In genomic region chr9:136996361-136997281, GRCh38 we compare ENCODE assay signal across 8 cellular contexts. TPM values are rescaled to one million over a fixed set of nuclear protein-coding genes. Genes with fewer than 3 reads are reported as not detected.
DNase-seq lines count a peak whose midpoint lies in the region; ATAC-seq and TF ChIP-seq lines count a peak whose summit lies in the region.

A gene with protein sequence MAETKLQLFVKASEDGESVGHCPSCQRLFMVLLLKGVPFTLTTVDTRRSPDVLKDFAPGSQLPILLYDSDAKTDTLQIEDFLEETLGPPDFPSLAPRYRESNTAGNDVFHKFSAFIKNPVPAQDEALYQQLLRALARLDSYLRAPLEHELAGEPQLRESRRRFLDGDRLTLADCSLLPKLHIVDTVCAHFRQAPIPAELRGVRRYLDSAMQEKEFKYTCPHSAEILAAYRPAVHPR (minus strand): TSS chr9:136996568. CDS start chr9:136996543, 25 bp downstream.

- peak within 1 kb of the TSS; percentile 91 to 95 for H3K27ac Mint-ChIP-seq in T-cell
- H3K27ac Mint-ChIP-seq in central memory CD8-positive, alpha-beta T cell (ENCODE audit: low read depth) = peak within 1 kb of the TSS; percentile 95

- POLR2A ChIA-PET in T-cell (lab: Charles Lee) = interaction anchor here (0.5 to 0.6 kb wide), 2 partner anchors 118 to 475 kb away, joined by 3 to 12 read pairs; no protein-coding TSS in a partner anchor

- peaks cover 26 to 50% (median 48%) of the 10 kb centered on the region in 3 donors for H3K4me1 Mint-ChIP-seq in T-cell
- H3K4me1 Mint-ChIP-seq in central memory CD8-positive, alpha-beta T cell = peaks cover 44% of the 10 kb centered on the region

- TF ChIP-seq CTCF in omental fat pad (IDR thresholded peaks at IDR 0.05) = no peak

- peak; percentile 58 for DNase-seq in DMS53 (lab: John Stamatoyannopoulos, UW)
- no peak for DNase-seq in DMS53 treated with DMSO at 0.1 percent for 48 hours (lab: John Stamatoyannopoulos, UW; ENCODE audit: unreplicated experiment)
- DNase-seq in T-cell = peak in 30 of 34 experiments; percentile 25 to 70 (median 46)
- DNase-seq in central memory CD8-positive, alpha-beta T cell (ENCODE audit: low spot score in 2 of 2) = peak; percentile 41 to 69
- DNase-seq in omental fat pad (ENCODE audit: low spot score) = no peak
- DNase-seq in C1 segment of cervical spinal cord (lab: John Stamatoyannopoulos, UW) = no peak
- no peak for DNase-seq in NOMO-1 treated with DMSO at 0.1 percent for 48 hours (lab: John Stamatoyannopoulos, UW; ENCODE audit: unreplicated experiment)
- no peak for DNase-seq in cerebellar cortex (ENCODE audit: low spot score)

- ATAC-seq in T-cell (replicated peaks in 1 of 4) (peak; percentile 26 to 37 (median 29)), omental fat pad (ENCODE audit: low FRiP score) (peak; percentile 19)
- ATAC-seq in central memory CD8-positive, alpha-beta T cell (replicated peaks; ENCODE audit: extremely low read depth, poor library complexity, severe bottlenecking) = peak; percentile 34

- CTCF ChIA-PET in T-cell (lab: Charles Lee) = interaction anchor here in 1 of 2 donors (0.5 to 1.6 kb wide), 4 partner anchors 19 to 154 kb away, joined by 3 to 6 read pairs (median 4); partner anchors contain the start of gene AJM1

- no peaks in the 10 kb centered on the region for H3K9me3 Mint-ChIP-seq in T-cell
- H3K9me3 Mint-ChIP-seq in central memory CD8-positive, alpha-beta T cell = no peaks in the 10 kb centered on the region

- peaks cover 3% of the 10 kb centered on the region for H3K36me3 Mint-ChIP-seq in T-cell
- H3K36me3 Mint-ChIP-seq in central memory CD8-positive, alpha-beta T cell (ENCODE audit: insufficient read depth) = peaks cover 33% of the 10 kb centered on the region

- H3K4me3 Mint-ChIP-seq in T-cell = peak within 1 kb of the TSS; percentile 67 to 76 (median 67)
- peak within 1 kb of the TSS; percentile 83 for H3K4me3 Mint-ChIP-seq in central memory CD8-positive, alpha-beta T cell

- peaks cover 0 to 4% of the 10 kb centered on the region in 2 donors for H3K27me3 Mint-ChIP-seq in T-cell
- H3K27me3 Mint-ChIP-seq in central memory CD8-positive, alpha-beta T cell = no peaks in the 10 kb centered on the region

RNA-seq across cellular contexts. Expression of the gene that starts here (rescaled TPM):
- total RNA-seq in T-cell = 10 to 100 TPM in 2 of 5 donors, 1 to 10 TPM in 3; 5.4 to 24.7 (median 8.0) TPM
- 1 to 10 TPM in 3 of 4 donors, under 1 TPM in 1; 0.95 to 9.7 (median 4.7) TPM for total RNA-seq in omental fat pad

Comparison
In these comparisons a context has a peak if more than half of its experiments do, and no peak if none do; other contexts are left out.
1. DNase-seq: peak in DMS53 (single experiment), T-cell (30 of 34) and central memory CD8-positive, alpha-beta T cell (2 of 2); none in DMS53 treated with DMSO at 0.1 percent for 48 hours (single experiment), omental fat pad (single experiment), C1 segment of cervical spinal cord (0 of 14), NOMO-1 treated with DMSO at 0.1 percent for 48 hours (single experiment) and cerebellar cortex (single experiment).
2. Peak in every context shown above with its lines, with median percentiles within 50 percentile points of each other: ATAC-seq.